15 cellular contexts compared by ENCODE assay signal in the genomic region with DNA sequence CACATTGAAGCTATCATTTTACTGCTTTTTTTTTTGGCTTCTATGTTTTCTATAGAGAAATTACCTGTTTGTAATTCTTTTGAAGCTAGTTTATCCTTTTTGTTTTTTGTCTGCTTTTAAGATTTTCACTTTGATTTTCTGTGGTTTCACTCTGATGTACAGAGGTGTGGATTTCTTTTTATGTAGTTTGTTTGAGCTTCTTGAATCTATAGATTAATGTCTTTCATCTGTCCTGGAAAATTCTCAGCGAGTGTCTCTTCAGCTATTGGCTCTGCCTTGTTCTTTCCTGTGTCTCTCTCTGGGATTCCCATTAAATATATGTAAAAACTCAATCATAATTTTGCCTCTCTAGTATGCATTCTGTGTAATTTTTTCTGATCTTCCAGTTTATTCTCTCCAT. TPM values are rescaled to one million over a fixed set of nuclear protein-coding genes. Genes with fewer than 3 reads are reported as not detected.
DNase-seq lines count a peak whose midpoint lies in the region; ATAC-seq and TF ChIP-seq lines count a peak whose summit lies in the region.
"Had no signal": no experiment of that assay in that cellular context is flagged by ENCODE, and none has a peak within 500 bp of the region (broad histone marks: within the 10 kb centered on the region; RNA-seq: fewer than 3 reads in every experiment).

No MANE protein-coding gene starts in this region.

- CTCF ChIA-PET in activated CD4-positive, alpha-beta T cell treated with anti-CD3 and anti-CD28 coated beads for 36 hours (lab: Charles Lee), result interaction anchor here (1.1 kb wide), 1 partner anchor 48 kb away, joined by 4 read pairs; no protein-coding TSS in a partner anchor

- H3K27ac Mint-ChIP-seq in activated CD4-positive, alpha-beta T cell treated with anti-CD3 and anti-CD28 coated beads for 36 hours, result peak overlapping the region; percentile 37
- H3K27ac Mint-ChIP-seq in activated naive CD8-positive, alpha-beta T cell treated with anti-CD3 and anti-CD28 coated beads, Interleukin-2, amount 10 ng/mL, durations not matched to agents 7 days and 5 days, result peak overlapping the region; percentile 56
- no peak overlapping the region for H3K27ac Mint-ChIP-seq in activated naive CD8-positive, alpha-beta T cell treated with anti-CD3 and anti-CD28 coated beads for 36 hours
- peak overlapping the region; percentile 3 for H3K27ac Mint-ChIP-seq in activated T-helper 1 cell treated with anti-CD3 and anti-CD28 coated beads, Interleukin-12 subunit alpha, Interleukin-12 subunit beta, Interleukin-2, Interleukin-4 antibody, amounts not matched to agents 30 ng/mL and 10 ng/mL and 1 ng/mL, durations not matched to agents 14 hours and 24 hours and 36 hours
- peak overlapping the region; percentile 39 for H3K27ac Mint-ChIP-seq in stimulated activated effector memory CD8-positive, alpha-beta T cell treated with anti-CD3 and anti-CD28 coated beads, Interleukin-12 subunit alpha, Interleukin-12 subunit beta, amount 100 ng/mL, for 72 hours
- H3K27ac Mint-ChIP-seq: H9 had no signal

- H3K36me3 Mint-ChIP-seq in activated CD4-positive, alpha-beta T cell treated with anti-CD3 and anti-CD28 coated beads for 36 hours (ENCODE audit: low read depth), result peaks cover 63% of the 10 kb centered on the region
- H3K36me3 Mint-ChIP-seq in activated naive CD8-positive, alpha-beta T cell treated with anti-CD3 and anti-CD28 coated beads, Interleukin-2, amount 10 ng/mL, durations not matched to agents 7 days and 5 days, result peaks cover 62% of the 10 kb centered on the region
- H3K36me3 Mint-ChIP-seq in activated naive CD8-positive, alpha-beta T cell treated with anti-CD3 and anti-CD28 coated beads for 36 hours, result peaks cover 65% of the 10 kb centered on the region
- peaks cover 28% of the 10 kb centered on the region for H3K36me3 Mint-ChIP-seq in activated T-helper 1 cell treated with anti-CD3 and anti-CD28 coated beads, Interleukin-12 subunit alpha, Interleukin-12 subunit beta, Interleukin-2, Interleukin-4 antibody, amounts not matched to agents 30 ng/mL and 10 ng/mL and 1 ng/mL, durations not matched to agents 14 hours and 24 hours and 36 hours (ENCODE audit: low read depth)
- peaks cover 51% of the 10 kb centered on the region for H3K36me3 Mint-ChIP-seq in stimulated activated effector memory CD8-positive, alpha-beta T cell treated with anti-CD3 and anti-CD28 coated beads, Interleukin-12 subunit alpha, Interleukin-12 subunit beta, amount 100 ng/mL, for 72 hours

- no peak for TF ChIP-seq POLR2A in esophagus muscularis mucosa (IDR thresholded peaks at IDR 0.05; ENCODE audit: low read depth)

- peaks cover 9% of the 10 kb centered on the region for H3K9me3 Mint-ChIP-seq in activated CD4-positive, alpha-beta T cell treated with anti-CD3 and anti-CD28 coated beads for 36 hours (ENCODE audit: low read depth)
- peaks cover 14% of the 10 kb centered on the region for H3K9me3 Mint-ChIP-seq in activated naive CD8-positive, alpha-beta T cell treated with anti-CD3 and anti-CD28 coated beads, Interleukin-2, amount 10 ng/mL, durations not matched to agents 7 days and 5 days
- H3K9me3 Mint-ChIP-seq in activated naive CD8-positive, alpha-beta T cell treated with anti-CD3 and anti-CD28 coated beads for 36 hours, result peaks cover 15% of the 10 kb centered on the region
- H3K9me3 Mint-ChIP-seq in activated T-helper 1 cell treated with anti-CD3 and anti-CD28 coated beads, Interleukin-12 subunit alpha, Interleukin-12 subunit beta, Interleukin-2, Interleukin-4 antibody, amounts not matched to agents 30 ng/mL and 10 ng/mL and 1 ng/mL, durations not matched to agents 14 hours and 24 hours and 36 hours, result peaks cover 11% of the 10 kb centered on the region
- H3K9me3 Mint-ChIP-seq in stimulated activated effector memory CD8-positive, alpha-beta T cell treated with anti-CD3 and anti-CD28 coated beads, Interleukin-12 subunit alpha, Interleukin-12 subunit beta, amount 100 ng/mL, for 72 hours, result no peaks in the 10 kb centered on the region

- no peaks in the 10 kb centered on the region for H3K27me3 Mint-ChIP-seq in activated CD4-positive, alpha-beta T cell treated with anti-CD3 and anti-CD28 coated beads for 36 hours
- no peaks in the 10 kb centered on the region for H3K27me3 Mint-ChIP-seq in activated naive CD8-positive, alpha-beta T cell treated with anti-CD3 and anti-CD28 coated beads, Interleukin-2, amount 10 ng/mL, durations not matched to agents 7 days and 5 days
- no peaks in the 10 kb centered on the region for H3K27me3 Mint-ChIP-seq in activated naive CD8-positive, alpha-beta T cell treated with anti-CD3 and anti-CD28 coated beads for 36 hours
- H3K27me3 Mint-ChIP-seq in activated T-helper 1 cell treated with anti-CD3 and anti-CD28 coated beads, Interleukin-12 subunit alpha, Interleukin-12 subunit beta, Interleukin-2, Interleukin-4 antibody, amounts not matched to agents 30 ng/mL and 10 ng/mL and 1 ng/mL, durations not matched to agents 14 hours and 24 hours and 36 hours (ENCODE audit: insufficient read depth), result no peaks in the 10 kb centered on the region

- H3K27me3 ChIP-seq in esophagus muscularis mucosa, result no peaks in the 10 kb centered on the region
- H3K27me3 ChIP-seq: BLaER1 treated with 17β-estradiol and CSF1 and Interleukin-3, amounts not matched to agents 10 nM and 100 nM had no signal

- 95% methylated on average over 1 of the region's 1 CpG for whole genome bisulfite sequencing in esophagus muscularis mucosa

- DNase-seq in activated CD4-positive, alpha-beta T cell treated with anti-CD3 and anti-CD28 coated beads for 36 hours, result no peak
- no peak for DNase-seq in activated CD4-positive, alpha-beta T cell treated with anti-CD3 and anti-CD28 coated beads, Interleukin-2, amount 50 U/mL, for 48 hours
- no peak for DNase-seq in activated naive CD8-positive, alpha-beta T cell treated with anti-CD3 and anti-CD28 coated beads, Interleukin-2, amount 10 ng/mL, durations not matched to agents 7 days and 5 days
- no peak for DNase-seq in activated naive CD8-positive, alpha-beta T cell treated with anti-CD3 and anti-CD28 coated beads for 36 hours
- no peak for DNase-seq in activated T-helper 1 cell treated with anti-CD3 and anti-CD28 coated beads, Interleukin-12 subunit alpha, Interleukin-12 subunit beta, Interleukin-2, Interleukin-4 antibody, amounts not matched to agents 30 ng/mL and 10 ng/mL and 1 ng/mL, durations not matched to agents 14 hours and 24 hours and 36 hours (ENCODE audit: low spot score)
- DNase-seq in stimulated activated effector memory CD8-positive, alpha-beta T cell treated with anti-CD3 and anti-CD28 coated beads, Interleukin-12 subunit alpha, Interleukin-12 subunit beta, amount 100 ng/mL, for 72 hours (ENCODE audit: low spot score in 2 of 2), result no peak
- DNase-seq in DMS53 (lab: John Stamatoyannopoulos, UW) (no peak), esophagus muscularis mucosa (ENCODE audit: extremely low spot score) (no peak)
- DNase-seq: Caco-2, H9, KG1, NCI-H1092, NCI-H226, NCI-H526 had no signal

- TF ChIP-seq EP300 in esophagus muscularis mucosa (IDR thresholded peaks at IDR 0.05), result no peak

- TF ChIP-seq CTCF in esophagus muscularis mucosa (IDR thresholded peaks at IDR 0.05), result no peak

- peaks cover 22% of the 10 kb centered on the region for H3K4me1 Mint-ChIP-seq in activated CD4-positive, alpha-beta T cell treated with anti-CD3 and anti-CD28 coated beads for 36 hours
- H3K4me1 Mint-ChIP-seq in activated naive CD8-positive, alpha-beta T cell treated with anti-CD3 and anti-CD28 coated beads, Interleukin-2, amount 10 ng/mL, durations not matched to agents 7 days and 5 days, result peaks cover 13% of the 10 kb centered on the region
- H3K4me1 Mint-ChIP-seq in activated naive CD8-positive, alpha-beta T cell treated with anti-CD3 and anti-CD28 coated beads for 36 hours, result peaks cover 13% of the 10 kb centered on the region
- peaks cover 25% of the 10 kb centered on the region for H3K4me1 Mint-ChIP-seq in activated T-helper 1 cell treated with anti-CD3 and anti-CD28 coated beads, Interleukin-12 subunit alpha, Interleukin-12 subunit beta, Interleukin-2, Interleukin-4 antibody, amounts not matched to agents 30 ng/mL and 10 ng/mL and 1 ng/mL, durations not matched to agents 14 hours and 24 hours and 36 hours (ENCODE audit: low read depth)
- H3K4me1 Mint-ChIP-seq in stimulated activated effector memory CD8-positive, alpha-beta T cell treated with anti-CD3 and anti-CD28 coated beads, Interleukin-12 subunit alpha, Interleukin-12 subunit beta, amount 100 ng/mL, for 72 hours, result peaks cover 29% of the 10 kb centered on the region
- H3K4me1 Mint-ChIP-seq: H9 had no signal

- peaks cover 10 to 35% (median 14%) of the 10 kb centered on the region in 4 donors for H3K36me3 ChIP-seq in esophagus muscularis mucosa

- peaks cover 0 to 9% (median 4%) of the 10 kb centered on the region in 4 donors for H3K9me3 ChIP-seq in esophagus muscularis mucosa

- H3K27ac ChIP-seq in esophagus muscularis mucosa (replicated peaks in 1 of 4), result no peak overlapping the region
- H3K27ac ChIP-seq: BLaER1 treated with 17β-estradiol and CSF1 and Interleukin-3, amounts not matched to agents 10 nM and 100 nM had no signal

- no peak overlapping the region for H3K4me3 ChIP-seq in esophagus muscularis mucosa
- H3K4me3 ChIP-seq: BLaER1 treated with 17β-estradiol and CSF1 and Interleukin-3, amounts not matched to agents 10 nM and 100 nM had no signal

- no peaks in the 10 kb centered on the region for H3K4me1 ChIP-seq in esophagus muscularis mucosa
- H3K4me1 ChIP-seq: Caco-2 had no signal

- no peak for ATAC-seq in activated CD4-positive, alpha-beta T cell treated with anti-CD3 and anti-CD28 coated beads for 36 hours
- ATAC-seq in activated naive CD8-positive, alpha-beta T cell treated with anti-CD3 and anti-CD28 coated beads, Interleukin-2, amount 10 ng/mL, durations not matched to agents 7 days and 5 days (ENCODE audit: low read depth), result no peak
- ATAC-seq in stimulated activated effector memory CD8-positive, alpha-beta T cell treated with anti-CD3 and anti-CD28 coated beads, Interleukin-12 subunit alpha, Interleukin-12 subunit beta, amount 100 ng/mL, for 72 hours, result no peak

- intact Hi-C loops in activated CD4-positive, alpha-beta T cell treated with anti-CD3 and anti-CD28 coated beads for 36 hours (cut with DNase I, micrococcal nuclease), result no loop called here
- intact Hi-C loops in activated T-helper 1 cell treated with anti-CD3 and anti-CD28 coated beads, Interleukin-12 subunit alpha, Interleukin-12 subunit beta, Interleukin-2, Interleukin-4 antibody, amounts not matched to agents 30 ng/mL and 10 ng/mL and 1 ng/mL, durations not matched to agents 14 hours and 24 hours and 36 hours (cut with micrococcal nuclease), result loop anchor here (1.0 kb wide), 1 partner anchor 9 kb away; the partner anchor contains the start of gene POLE4
- intact Hi-C loops in esophagus muscularis mucosa (cut with DNase I), result no loop called here

- POLR2A ChIA-PET in activated CD4-positive, alpha-beta T cell treated with anti-CD3 and anti-CD28 coated beads for 36 hours (lab: Charles Lee), result no interaction called here
- POLR2A ChIA-PET in activated naive CD8-positive, alpha-beta T cell treated with anti-CD3 and anti-CD28 coated beads, Interleukin-2, amount 10 ng/mL, durations not matched to agents 7 days and 5 days (lab: Charles Lee), result no interaction called here

- no peak overlapping the region for H3K4me3 Mint-ChIP-seq in activated CD4-positive, alpha-beta T cell treated with anti-CD3 and anti-CD28 coated beads for 36 hours
- peak overlapping the region; percentile 17 for H3K4me3 Mint-ChIP-seq in activated naive CD8-positive, alpha-beta T cell treated with anti-CD3 and anti-CD28 coated beads, Interleukin-2, amount 10 ng/mL, durations not matched to agents 7 days and 5 days
- no peak overlapping the region for H3K4me3 Mint-ChIP-seq in activated naive CD8-positive, alpha-beta T cell treated with anti-CD3 and anti-CD28 coated beads for 36 hours
- H3K4me3 Mint-ChIP-seq in activated T-helper 1 cell treated with anti-CD3 and anti-CD28 coated beads, Interleukin-12 subunit alpha, Interleukin-12 subunit beta, Interleukin-2, Interleukin-4 antibody, amounts not matched to agents 30 ng/mL and 10 ng/mL and 1 ng/mL, durations not matched to agents 14 hours and 24 hours and 36 hours, result no peak overlapping the region
- H3K4me3 Mint-ChIP-seq in stimulated activated effector memory CD8-positive, alpha-beta T cell treated with anti-CD3 and anti-CD28 coated beads, Interleukin-12 subunit alpha, Interleukin-12 subunit beta, amount 100 ng/mL, for 72 hours, result no peak overlapping the region
- H3K4me3 Mint-ChIP-seq: H9 had no signal

RNA-seq across cellular contexts. Expression of gene POLE4, which starts 8.4 kb away (rescaled TPM):
- 10 to 100 TPM; 29.3 to 44.0 TPM for total RNA-seq in activated CD4-positive, alpha-beta T cell treated with anti-CD3 and anti-CD28 coated beads for 36 hours
- total RNA-seq in activated naive CD8-positive, alpha-beta T cell treated with anti-CD3 and anti-CD28 coated beads, Interleukin-2, amount 10 ng/mL, durations not matched to agents 7 days and 5 days, result 10 to 100 TPM; 42.5 to 43.8 TPM
- total RNA-seq in activated naive CD8-positive, alpha-beta T cell treated with anti-CD3 and anti-CD28 coated beads for 36 hours, result 10 to 100 TPM; 56.0 to 59.9 TPM
- total RNA-seq in activated T-helper 1 cell treated with anti-CD3 and anti-CD28 coated beads, Interleukin-12 subunit alpha, Interleukin-12 subunit beta, Interleukin-2, Interleukin-4 antibody, amounts not matched to agents 30 ng/mL and 10 ng/mL and 1 ng/mL, durations not matched to agents 14 hours and 24 hours and 36 hours, result 48.4 and 56.7 TPM in 2 replicates
- total RNA-seq in esophagus muscularis mucosa, result 10 to 100 TPM; 22.0 to 35.9 (median 28.7) TPM
